10 cellular contexts compared by ENCODE assay signal in the genomic region with DNA sequence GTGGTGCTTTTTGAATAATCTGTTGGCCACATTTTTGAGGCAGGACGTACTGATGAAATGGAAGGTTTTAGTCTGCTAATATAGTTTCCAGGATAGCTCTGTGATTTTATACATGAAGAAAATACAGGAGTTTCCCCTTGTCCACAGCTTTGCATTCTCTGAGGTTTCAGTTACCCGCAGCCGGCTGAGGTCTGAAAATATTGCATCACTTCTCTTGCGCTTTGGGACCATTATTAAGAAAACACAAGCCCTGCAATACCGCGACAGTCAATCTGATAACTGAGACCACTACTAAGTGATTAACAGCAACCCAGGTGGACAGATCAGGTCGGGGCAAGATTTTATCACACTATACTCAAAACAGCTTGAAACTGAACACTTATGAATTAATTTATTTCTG. TPM values are rescaled to one million over a fixed set of nuclear protein-coding genes. Genes with fewer than 3 reads are reported as not detected.
A peak's percentile ranks its signal among the peaks of the same experiment; 100 is the strongest.
DNase-seq lines count a peak whose midpoint lies in the region; ATAC-seq and TF ChIP-seq lines count a peak whose summit lies in the region.
"Had no signal": no experiment of that assay in that cellular context is flagged by ENCODE, and none has a peak within 500 bp of the region (broad histone marks: within the 10 kb centered on the region; RNA-seq: fewer than 3 reads in every experiment).

No MANE protein-coding gene starts in this region.

- H3K9me3 Mint-ChIP-seq in activated CD4-positive, alpha-beta memory T cell treated with anti-CD3 and anti-CD28 coated beads for 36 hours, result no peaks in the 10 kb centered on the region

- H3F3A ChIP-seq in SK-N-SH (replicated peaks; ENCODE audit: insufficient read depth), result peaks cover 9% of the 10 kb centered on the region

- H3K4me3 Mint-ChIP-seq in activated CD4-positive, alpha-beta memory T cell treated with anti-CD3 and anti-CD28 coated beads for 36 hours, result peak overlapping the region; percentile 39

- no peaks in the 10 kb centered on the region for H4K20me1 ChIP-seq in SK-N-SH (ENCODE audit: insufficient read depth)

- ATAC-seq in SK-N-SH treated with all-trans-retinoic acid at 6 μM for 48 hours, result no peak

- 86% methylated on average over 7 of the region's 7 CpGs for WGBS in SK-N-SH (ENCODE audit: low lambda C conversion rate)

- H3K27me3 ChIP-seq in SK-N-SH (ENCODE audit: insufficient read depth), result no peaks in the 10 kb centered on the region
- H3K27me3 ChIP-seq in neutrophil, result no peaks in the 10 kb centered on the region
- H3K27me3 ChIP-seq in BE2C, result no peaks in the 10 kb centered on the region

- POLR2A ChIA-PET in SK-N-SH (lab: Yijun Ruan, JAX), result no interaction called here
- POLR2A ChIA-PET in activated CD4-positive, alpha-beta memory T cell treated with anti-CD3 and anti-CD28 coated beads for 36 hours (lab: Charles Lee), result interaction anchor here (0.6 to 1.7 kb wide), 9 partner anchors 33 to 348 kb away, joined by 3 to 9 read pairs (median 3); a partner anchor contains a TSS
- POLR2A ChIA-PET in RWPE1 (lab: Yijun Ruan, JAX; ENCODE audit: low non-redundant PET), result no interaction called here

- peaks cover 26% of the 10 kb centered on the region for H3K4me1 Mint-ChIP-seq in activated CD4-positive, alpha-beta memory T cell treated with anti-CD3 and anti-CD28 coated beads for 36 hours (ENCODE audit: low read depth)

- no peaks in the 10 kb centered on the region for H3K79me2 ChIP-seq in SK-N-SH (ENCODE audit: insufficient read depth)

- H3K27me3 Mint-ChIP-seq in activated CD4-positive, alpha-beta memory T cell treated with anti-CD3 and anti-CD28 coated beads for 36 hours, result no peaks in the 10 kb centered on the region

- H3K27ac ChIP-seq in SK-N-SH (ENCODE audit: low read depth in 2 of 2, low read length in 1 of 2) (no peak overlapping the region; a peak in 1 of 4 replicates), neutrophil (peak overlapping the region; percentile 61), RWPE1 (no peak overlapping the region)

- H2AFZ ChIP-seq in SK-N-SH (ENCODE audit: low read depth), result peak overlapping the region; percentile 12; the same call in 1 of the 2 replicates

- H3K4me3 ChIP-seq in SK-N-SH (ENCODE audit: low read depth in 2 of 2, low read length in 1 of 2) (no peak overlapping the region), neutrophil (ENCODE audit: low read depth in 1 of 2, low read length in 1 of 2) (peak overlapping the region; percentile 16 to 26), BE2C (ENCODE audit: low read depth, low read length) (no peak overlapping the region)

- TF ChIP-seq RAD21 in SK-N-SH (IDR thresholded peaks at IDR 0.05; ENCODE audit: low read length), result no peak

- H3K9ac ChIP-seq in SK-N-SH, result no peak overlapping the region

- DNase-seq in SK-N-SH (no peak), HuH-7 (ENCODE audit: low spot score) (peak; percentile 28), NCI-H345 (lab: John Stamatoyannopoulos, UW) (no peak), RWPE1 (ENCODE audit: low spot score) (no peak), BE2C (no peak)
- DNase-seq in activated CD4-positive, alpha-beta memory T cell treated with anti-CD3 and anti-CD28 coated beads for 36 hours, result peak; percentile 73
- DNase-seq: mesenchymal stem cell, Right ventricle myocardium superior had no signal

- CTCF ChIA-PET in SK-N-SH (lab: Yijun Ruan, JAX) (no interaction called here), RWPE1 (lab: Yijun Ruan, JAX) (no interaction called here)
- CTCF ChIA-PET in activated CD4-positive, alpha-beta memory T cell treated with anti-CD3 and anti-CD28 coated beads for 36 hours (lab: Charles Lee), result interaction anchor here (0.6 to 1.2 kb wide), 3 partner anchors 102 to 457 kb away, joined by 3 to 8 read pairs (median 4); no protein-coding TSS in a partner anchor

- no peaks in the 10 kb centered on the region for H3K9me2 ChIP-seq in SK-N-SH

- H3K9me3 ChIP-seq in SK-N-SH, result no peaks in the 10 kb centered on the region
- no peaks in the 10 kb centered on the region for H3K9me3 ChIP-seq in neutrophil
- H3K9me3 ChIP-seq in BE2C, result no peaks in the 10 kb centered on the region

- TF ChIP-seq CTCF in SK-N-SH (IDR thresholded peaks at IDR 0.05) (no peak), neutrophil (IDR thresholded peaks at IDR 0.05) (no peak), RWPE1 (conservative IDR thresholded peaks at IDR 0.05; ENCODE audit: low read depth) (no peak), BE2C (IDR thresholded peaks at IDR 0.05; ENCODE audit: low read depth, low read length) (no peak)

- intact Hi-C loops in activated CD4-positive, alpha-beta memory T cell treated with anti-CD3 and anti-CD28 coated beads for 36 hours (cut with micrococcal nuclease), result loop anchor here (1.0 kb wide), 2 partner anchors 33 to 123 kb away; a partner anchor contains a TSS

- H3K27ac Mint-ChIP-seq in activated CD4-positive, alpha-beta memory T cell treated with anti-CD3 and anti-CD28 coated beads for 36 hours, result peak overlapping the region; percentile 87

- H3K36me3 Mint-ChIP-seq in activated CD4-positive, alpha-beta memory T cell treated with anti-CD3 and anti-CD28 coated beads for 36 hours, result peaks cover 44% of the 10 kb centered on the region

- no peak overlapping the region for H3K4me2 ChIP-seq in SK-N-SH

- TF ChIP-seq EP300 in SK-N-SH (IDR thresholded peaks at IDR 0.05; ENCODE audit: borderline replicate concordance in 1 of 2, low read depth in 1 of 2, low read length in 1 of 2), result no peak

- peaks cover 3 to 6% of the 10 kb centered on the region in 2 experiments; a peak in 1 of 4 replicates for H3K4me1 ChIP-seq in SK-N-SH (ENCODE audit: control insufficient read depth in 1 of 2, insufficient read depth in 2 of 2, low read depth in 1 of 2, low read length in 1 of 2)
- peaks cover 16 to 18% of the 10 kb centered on the region in 2 experiments for H3K4me1 ChIP-seq in neutrophil (ENCODE audit: control insufficient read depth in 1 of 2, insufficient read depth in 1 of 2, low read depth in 1 of 2, low read length in 1 of 2)
- peaks cover 9% of the 10 kb centered on the region for H3K4me1 ChIP-seq in BE2C

- H3K36me3 ChIP-seq in SK-N-SH (replicated peaks in 1 of 2; ENCODE audit: control insufficient read depth in 1 of 2, insufficient read depth in 2 of 2, low read length in 1 of 2) (peaks cover 3 to 25% of the 10 kb centered on the region in 2 experiments), neutrophil (no peaks in the 10 kb centered on the region), BE2C (peaks cover 24% of the 10 kb centered on the region)

TF ChIP-seq in SK-N-SH, 30 proteins besides CTCF, POLR2A, EP300 and RAD21:
- TF ChIP-seq SIN3A (IDR thresholded peaks at IDR 0.05; ENCODE audit: borderline replicate concordance, low read depth, low read length) (no peak), GATA2 (CRISPR knock-in tag; IDR thresholded peaks at IDR 0.05) (peak; percentile 41; the same call in 1 of the 2 replicates)

TF ChIP-seq in SK-N-SH treated with all-trans-retinoic acid at 6 μM for 48 hours, 23 proteins besides CTCF, POLR2A, EP300 and RAD21 (continues in another document):
- no peak for TF ChIP-seq ZFP30 (CRISPR knock-in tag; IDR thresholded peaks at IDR 0.05)
- TF ChIP-seq OSR1 (CRISPR knock-in tag; IDR thresholded peaks at IDR 0.05), result no peak
- no peak for TF ChIP-seq ZNF8 (CRISPR knock-in tag; IDR thresholded peaks at IDR 0.05)
- no peak for TF ChIP-seq ISL1 (CRISPR knock-in tag; IDR thresholded peaks at IDR 0.05)
- TF ChIP-seq TCF4 (CRISPR knock-in tag; IDR thresholded peaks at IDR 0.05; ENCODE audit: borderline replicate concordance), result no peak
- no peak for TF ChIP-seq ARNTL (CRISPR knock-in tag; IDR thresholded peaks at IDR 0.05; ENCODE audit: borderline replicate concordance, low read depth)
- TF ChIP-seq, protein P1, sequence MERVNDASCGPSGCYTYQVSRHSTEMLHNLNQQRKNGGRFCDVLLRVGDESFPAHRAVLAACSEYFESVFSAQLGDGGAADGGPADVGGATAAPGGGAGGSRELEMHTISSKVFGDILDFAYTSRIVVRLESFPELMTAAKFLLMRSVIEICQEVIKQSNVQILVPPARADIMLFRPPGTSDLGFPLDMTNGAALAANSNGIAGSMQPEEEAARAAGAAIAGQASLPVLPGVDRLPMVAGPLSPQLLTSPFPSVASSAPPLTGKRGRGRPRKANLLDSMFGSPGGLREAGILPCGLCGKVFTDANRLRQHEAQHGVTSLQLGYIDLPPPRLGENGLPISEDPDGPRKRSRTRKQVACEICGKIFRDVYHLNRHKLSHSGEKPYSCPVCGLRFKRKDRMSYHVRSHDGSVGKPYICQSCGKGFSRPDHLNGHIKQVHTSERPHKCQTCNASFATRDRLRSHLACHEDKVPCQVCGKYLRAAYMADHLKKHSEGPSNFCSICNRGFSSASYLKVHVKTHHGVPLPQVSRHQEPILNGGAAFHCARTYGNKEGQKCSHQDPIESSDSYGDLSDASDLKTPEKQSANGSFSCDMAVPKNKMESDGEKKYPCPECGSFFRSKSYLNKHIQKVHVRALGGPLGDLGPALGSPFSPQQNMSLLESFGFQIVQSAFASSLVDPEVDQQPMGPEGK (CRISPR knock-in tag; IDR thresholded peaks at IDR 0.05; ENCODE audit: borderline replicate concordance), result no peak
- TF ChIP-seq, protein P2, sequence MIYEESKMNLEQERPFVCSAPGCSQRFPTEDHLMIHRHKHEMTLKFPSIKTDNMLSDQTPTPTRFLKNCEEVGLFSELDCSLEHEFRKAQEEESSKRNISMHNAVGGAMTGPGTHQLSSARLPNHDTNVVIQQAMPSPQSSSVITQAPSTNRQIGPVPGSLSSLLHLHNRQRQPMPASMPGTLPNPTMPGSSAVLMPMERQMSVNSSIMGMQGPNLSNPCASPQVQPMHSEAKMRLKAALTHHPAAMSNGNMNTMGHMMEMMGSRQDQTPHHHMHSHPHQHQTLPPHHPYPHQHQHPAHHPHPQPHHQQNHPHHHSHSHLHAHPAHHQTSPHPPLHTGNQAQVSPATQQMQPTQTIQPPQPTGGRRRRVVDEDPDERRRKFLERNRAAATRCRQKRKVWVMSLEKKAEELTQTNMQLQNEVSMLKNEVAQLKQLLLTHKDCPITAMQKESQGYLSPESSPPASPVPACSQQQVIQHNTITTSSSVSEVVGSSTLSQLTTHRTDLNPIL (CRISPR knock-in tag; IDR thresholded peaks at IDR 0.05; ENCODE audit: low read depth), result no peak

RNA-seq across cellular contexts. Expression of a gene that starts 33.0 kb away (rescaled TPM):
- polyA plus RNA-seq in SK-N-SH (2012; rRNA removed), result 2.7 and 2.9 TPM in 2 replicates
- 2.0 and 2.3 TPM in 2 replicates for polyA plus RNA-seq in SK-N-SH (2012; cell fraction: cytosol; rRNA removed)
- 2.8 and 4.2 TPM in 2 replicates for polyA plus RNA-seq in SK-N-SH (2012; cell fraction: nucleus; rRNA removed)
- 10 to 100 TPM; 65.6 to 68.7 TPM for total RNA-seq in activated CD4-positive, alpha-beta memory T cell treated with anti-CD3 and anti-CD28 coated beads for 36 hours
- 10.3 TPM for polyA plus RNA-seq in BE2C (2012; ENCODE audit: insufficient read depth, insufficient read length, low read depth)

Comparison
In these comparisons a context has a peak if more than half of its experiments do, and no peak if none do; other contexts are left out.
1. DNase-seq: peak in HuH-7 (single experiment) and activated CD4-positive, alpha-beta memory T cell treated with anti-CD3 and anti-CD28 coated beads for 36 hours (single experiment); none in SK-N-SH (single experiment), NCI-H345 (single experiment), RWPE1 (single experiment) and BE2C (single experiment).
2. H3K4me3 ChIP-seq: peak in neutrophil (2 of 2); none in SK-N-SH (0 of 2) and BE2C (single experiment).